In genomic region chr10:34666008-34666700, GRCh38 we compare ENCODE assay signal across 8 cellular contexts.
DNase-seq lines count a peak whose midpoint lies in the region; ATAC-seq, FAIRE-seq and TF ChIP-seq lines count a peak whose summit lies in the region.

No MANE protein-coding gene starts in this region.

- FAIRE-seq in TTC549 (lab: Jason Lieb, UNC), result peak; percentile 84

- DNase-seq in GM03348 (ENCODE audit: low spot score) (peak; percentile 85), heart right ventricle (peak in 1 of 2 donors; percentile 55), NCI-H1694 treated with DMSO at 0.1 percent for 48 hours (lab: John Stamatoyannopoulos, UW) (no peak)
- DNase-seq in activated effector memory CD4-positive, alpha-beta T cell treated with anti-CD3 and anti-CD28 coated beads, Interleukin-2, amount 50 U/mL, for 16 hours, result no peak

- H3K4me1 ChIP-seq in heart right ventricle, result peaks cover 0 to 27% (median 12%) of the 10 kb centered on the region in 9 donors
- H3K4me1 ChIP-seq in skeletal muscle satellite cell (ENCODE audit: control insufficient read depth, insufficient read depth, low read length), result peaks cover 6% of the 10 kb centered on the region

- H3K9me3 ChIP-seq in heart right ventricle (no peaks in the 10 kb centered on the region), skeletal muscle satellite cell (replicated peaks; ENCODE audit: low read length) (no peaks in the 10 kb centered on the region)

- H3K9ac ChIP-seq in skeletal muscle satellite cell (ENCODE audit: low read depth, low read length), result no peak overlapping the region

- ATAC-seq in GM21723 (IDR thresholded peaks at IDR 0.05; ENCODE audit: unreplicated experiment) (peak; percentile 88), heart right ventricle (peak in 7 of 8 donors; percentile 62 to 87 (median 80))

- no peaks in the 10 kb centered on the region for H3K27me3 ChIP-seq in heart right ventricle
- no peaks in the 10 kb centered on the region for H3K27me3 ChIP-seq in skeletal muscle satellite cell (ENCODE audit: control insufficient read depth, insufficient read depth, low read length)

- intact Hi-C loops in heart right ventricle (cut with DNase I), result loop anchor here in 9 of 10 donors (2.0 to 10.0 kb wide), 9 partner anchors 59 to 361 kb away; partner anchors contain the start of gene PARD3 (in 6 of the 9)

- H3K27ac ChIP-seq in heart right ventricle, result no peak overlapping the region

- no peaks in the 10 kb centered on the region for H3K36me3 ChIP-seq in heart right ventricle
- no peaks in the 10 kb centered on the region for H3K36me3 ChIP-seq in skeletal muscle satellite cell (ENCODE audit: insufficient read depth, low read length)

- TF ChIP-seq CTCF in heart right ventricle (IDR thresholded peaks at IDR 0.05), result peak; percentile 25 to 71 (median 55)

- peak overlapping the region; percentile 33 for H3K4me2 ChIP-seq in skeletal muscle satellite cell (ENCODE audit: low read length)

- WGBS in heart right ventricle, 2 donors, result 35 to 43% methylated on average over 6 of the region's 6 CpGs

- TF ChIP-seq RAD21 in Ishikawa (IDR thresholded peaks at IDR 0.05; ENCODE audit: low read depth), result peak; percentile 88

- H3K4me3 ChIP-seq in heart right ventricle (no peak overlapping the region), skeletal muscle satellite cell (ENCODE audit: low read length) (no peak overlapping the region)

- TF ChIP-seq EP300 in Ishikawa (IDR thresholded peaks at IDR 0.05; ENCODE audit: borderline replicate concordance), result no peak

TF ChIP-seq in Ishikawa, 13 proteins besides CTCF, POLR2A, EP300 and RAD21:
- no peak for TF ChIP-seq CREB1 (IDR thresholded peaks at IDR 0.05; ENCODE audit: low read depth)
- TF ChIP-seq USF1 (IDR thresholded peaks at IDR 0.05), result no peak
- no peak for TF ChIP-seq ZBTB7A (IDR thresholded peaks at IDR 0.05; ENCODE audit: low read depth)
- TF ChIP-seq MAX (IDR thresholded peaks at IDR 0.05), result peak; percentile 19; the same call in 1 of the 2 replicates
